ENCODE assay signal across 8 cellular contexts in genomic region chr16:75471723-75472634, GRCh38. TPM values are rescaled to one million over a fixed set of nuclear protein-coding genes. Genes with fewer than 3 reads are reported as not detected.
A peak's percentile ranks its signal among the peaks of the same experiment; 100 is the strongest.
DNase-seq lines count a peak whose midpoint lies in the region; ATAC-seq lines count a peak whose summit lies in the region.

No MANE protein-coding gene starts in this region.

- H3K27me3 ChIP-seq in SJCRH30, result no peaks in the 10 kb centered on the region

- DNase-seq in activated CD4-positive, CD25-positive, alpha-beta regulatory T cell (lab: John Stamatoyannopoulos, UW), result no peak
- DNase-seq in LHCN-M2 (ENCODE audit: low read depth) (peak; percentile 64), SJCRH30 (peak; percentile 27 to 70), cerebellum (ENCODE audit: low spot score) (peak; percentile 88), kidney glomerular epithelial cell (lab: John Stamatoyannopoulos, UW) (peak; percentile 59)
- peak; percentile 6 to 12 for DNase-seq in stimulated activated CD8-positive, alpha-beta memory T cell treated with anti-CD3 and anti-CD28 coated beads, Interleukin-7, amount 100 ng/mL, for 1 hour (ENCODE audit: low read depth in 2 of 2)

- no peaks in the 10 kb centered on the region for H3K4me1 ChIP-seq in SJCRH30

- H3K36me3 ChIP-seq in SJCRH30, result no peaks in the 10 kb centered on the region

- peak; percentile 60 to 62 for ATAC-seq in activated CD4-positive, CD25-positive, alpha-beta regulatory T cell treated with anti-CD3 and anti-CD28 coated beads, Interleukin-2, amount 50 U/mL, for 24 hours
- ATAC-seq in GM21723 (IDR thresholded peaks at IDR 0.05; ENCODE audit: unreplicated experiment), result peak; percentile 91

- no peak overlapping the region for H3K4me3 ChIP-seq in SJCRH30

- H3K27ac ChIP-seq in SJCRH30, result no peak overlapping the region

- H3K9me3 ChIP-seq in SJCRH30 (replicated peaks), result no peaks in the 10 kb centered on the region

RNA-seq across cellular contexts. Expression of gene TMEM170A, which starts 7.5 kb away (rescaled TPM):
- total RNA-seq in LHCN-M2 (2014; rRNA removed) (9.7 and 11.7 TPM in 2 replicates), cerebellum (39.1 TPM)
- polyA plus RNA-seq in LHCN-M2 (2012), result 4.4 TPM
- total RNA-seq in SJCRH30 (2014; rRNA removed; shearing (Covaris generic)), result 21.6 and 22.0 TPM in 2 replicates

RNA-seq across cellular contexts. Expression of gene CHST6, which starts 23.3 kb away (rescaled TPM):
- total RNA-seq in LHCN-M2 (2014; rRNA removed) (1.8 and 1.9 TPM in 2 replicates), cerebellum (3.1 TPM)
- polyA plus RNA-seq in LHCN-M2 (2012), result 0.05 TPM
- not detected in 2 replicates for total RNA-seq in SJCRH30 (2014; rRNA removed; shearing (Covaris generic))

RNA-seq across cellular contexts. Expression of gene CFDP1, which starts 38.7 kb away (rescaled TPM):
- total RNA-seq in LHCN-M2 (2014; rRNA removed) (57.5 and 63.3 TPM in 2 replicates), cerebellum (47.2 TPM)
- 53.1 TPM for polyA plus RNA-seq in LHCN-M2 (2012)
- total RNA-seq in SJCRH30 (2014; rRNA removed; shearing (Covaris generic)), result 42.0 and 50.3 TPM in 2 replicates

Comparison
In these comparisons a context has a peak if more than half of its experiments do, and no peak if none do; other contexts are left out.
1. DNase-seq: peak in LHCN-M2 (single experiment), SJCRH30 (2 of 2), cerebellum (single experiment), kidney glomerular epithelial cell (single experiment) and stimulated activated CD8-positive, alpha-beta memory T cell treated with anti-CD3 and anti-CD28 coated beads, Interleukin-7, amount 100 ng/mL, for 1 hour (2 of 2); none in activated CD4-positive, CD25-positive, alpha-beta regulatory T cell (0 of 4).